In the genomic region with DNA sequence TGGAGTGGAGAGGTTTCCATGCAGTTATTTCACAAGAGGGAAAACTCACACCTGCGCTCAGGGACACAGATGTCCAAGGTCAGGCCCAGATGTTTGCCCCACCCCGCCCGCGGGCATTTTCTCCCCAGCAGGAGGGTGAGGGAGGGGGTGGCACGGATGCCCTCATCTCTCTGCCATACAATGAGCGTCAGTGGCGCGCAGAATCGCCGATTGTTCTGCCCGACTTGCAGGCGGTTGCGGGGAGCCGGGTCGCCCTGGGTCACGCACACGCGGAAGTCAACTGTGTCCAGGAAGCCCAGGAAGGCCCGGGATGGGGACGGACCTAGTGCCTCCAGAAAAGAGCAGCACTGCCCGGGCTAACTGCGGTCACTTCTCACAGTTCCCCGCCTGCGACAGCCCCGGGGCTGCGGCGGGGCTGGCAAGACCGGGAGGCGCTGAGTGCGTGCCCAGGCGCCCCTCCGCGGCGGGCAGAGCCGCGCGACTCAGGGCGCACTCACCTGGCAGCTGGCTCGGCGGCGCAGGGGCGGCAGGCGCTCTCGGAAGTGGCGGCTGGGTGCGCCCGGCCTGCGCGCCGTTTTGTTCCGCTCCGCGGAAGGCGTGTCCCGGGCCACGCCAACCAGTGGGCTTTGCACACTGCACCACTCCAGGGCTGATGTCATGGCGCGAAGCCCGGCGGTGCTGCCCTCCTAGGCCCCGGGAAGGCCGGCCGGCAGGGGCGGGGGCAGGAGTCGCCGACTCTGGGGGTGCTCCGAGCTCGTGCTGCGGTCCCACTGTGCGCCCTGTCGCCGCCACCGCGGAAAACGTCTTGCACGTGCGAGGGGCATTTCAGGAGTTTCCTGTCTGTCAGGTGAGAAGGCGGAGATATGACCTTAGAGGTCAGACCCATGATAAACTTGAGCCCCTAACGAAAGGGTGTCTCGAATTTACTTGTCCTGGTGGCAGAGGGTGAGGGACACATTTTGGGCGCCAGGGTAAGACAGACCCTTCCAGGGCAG, we compare ENCODE assay signal across 8 cellular contexts. TPM values are rescaled to one million over a fixed set of nuclear protein-coding genes. Genes with fewer than 3 reads are reported as not detected.
A peak's percentile ranks its signal among the peaks of the same experiment; 100 is the strongest.
DNase-seq lines count a peak whose midpoint lies in the region; ATAC-seq and TF ChIP-seq lines count a peak whose summit lies in the region.

A gene (minus strand): TSS at position 551 of the 995 bp plus-strand sequence. CDS start 10,820 bp downstream, outside the sequence.

- peak within 1 kb of the TSS; percentile 96 for H3K23ac ChIP-seq in IMR-90 (ENCODE audit: low read depth, low read length)

- TF ChIP-seq CTCF in IMR-90 (conservative IDR thresholded peaks at IDR 0.05; ENCODE audit: low read depth, low read length) (no peak), foreskin fibroblast (IDR thresholded peaks at IDR 0.05; ENCODE audit: low read depth, low read length) (no peak)

- H3K36me3 ChIP-seq in IMR-90 (ENCODE audit: control insufficient read depth, insufficient read depth, low read length) (peaks cover 9% of the 10 kb centered on the region), neuron (ENCODE audit: insufficient read depth, low read length) (no peaks in the 10 kb centered on the region), subcutaneous abdominal adipose tissue (ENCODE audit: control insufficient read depth in 5 of 5, insufficient read depth in 5 of 5, low read length in 5 of 5) (no peaks in the 10 kb centered on the region)

- CTCF ChIA-PET in IMR-90 (lab: Yijun Ruan, JAX) = no interaction called here

- H4K5ac ChIP-seq in IMR-90 (ENCODE audit: low read depth, low read length) = peak within 1 kb of the TSS; percentile 86

- dilution Hi-C loops in IMR-90 (cut with HindIII; ENCODE audit: low sequenced_read_pairs, unreplicated experiment) = no loop called here

- H4K8ac ChIP-seq in IMR-90 (ENCODE audit: low read depth in 2 of 2, low read length in 2 of 2) = peak within 1 kb of the TSS; percentile 94 to 96

- peak within 1 kb of the TSS; percentile 87 for H3K18ac ChIP-seq in IMR-90 (ENCODE audit: low read depth, low read length)

- peaks cover 21% of the 10 kb centered on the region for H4K20me1 ChIP-seq in IMR-90 (ENCODE audit: insufficient read depth, low read length)

- POLR2A ChIA-PET in IMR-90 (lab: Charles Lee; ENCODE audit: unreplicated experiment) = interaction anchor here (0.6 to 1.5 kb wide), 3 partner anchors 11 to 102 kb away, joined by 3 to 4 read pairs (median 3); a partner anchor contains a TSS

- no peaks in the 10 kb centered on the region for H3K9me3 ChIP-seq in IMR-90 (ENCODE audit: control insufficient read depth, insufficient read depth, low read length)
- no peaks in the 10 kb centered on the region for H3K9me3 ChIP-seq in neuron (ENCODE audit: low read length)
- no peaks in the 10 kb centered on the region for H3K9me3 ChIP-seq in subcutaneous abdominal adipose tissue (ENCODE audit: control insufficient read depth in 5 of 5, low read length in 5 of 5)

- TF ChIP-seq POLR2A in IMR-90 (IDR thresholded peaks at IDR 0.05; ENCODE audit: low read depth, low read length) = peak; percentile 99

- H3K9ac ChIP-seq in IMR-90 (ENCODE audit: low read depth, low read length) (peak within 1 kb of the TSS; percentile 95), subcutaneous abdominal adipose tissue (ENCODE audit: low read length in 5 of 5) (peak within 1 kb of the TSS; percentile 66 to 82 (median 73))

- in situ Hi-C loops in IMR-90 (cut with MboI; ENCODE audit: low sequenced_read_pairs) = no loop called here

- H3K4ac ChIP-seq in IMR-90 (ENCODE audit: low read depth, low read length) = peak within 1 kb of the TSS; percentile 95

- H2AK5ac ChIP-seq in IMR-90 (ENCODE audit: low read depth, low read length) = peak within 1 kb of the TSS; percentile 98

- H4K91ac ChIP-seq in IMR-90 (ENCODE audit: insufficient read depth, low read depth, low read length) = peak within 1 kb of the TSS; percentile 96

- H3K56ac ChIP-seq in IMR-90 (ENCODE audit: extremely low read depth, insufficient read depth, low read length) = peak within 1 kb of the TSS; percentile 97

- peak within 1 kb of the TSS; percentile 45 for H2BK20ac ChIP-seq in IMR-90 (ENCODE audit: low read depth, low read length)

- H3K4me1 ChIP-seq in IMR-90 (ENCODE audit: control insufficient read depth, insufficient read depth, low read length) (peaks cover 31% of the 10 kb centered on the region), neuron (ENCODE audit: insufficient read depth, low read length) (peaks cover 32% of the 10 kb centered on the region), subcutaneous abdominal adipose tissue (ENCODE audit: control insufficient read depth in 5 of 5, insufficient read depth in 5 of 5, low read length in 5 of 5) (peaks cover 18 to 62% (median 54%) of the 10 kb centered on the region in 5 donors)

- H3K4me2 ChIP-seq in IMR-90 (ENCODE audit: low read depth, low read length) = peak within 1 kb of the TSS; percentile 97

- peak within 1 kb of the TSS; percentile 94 for H3K27ac ChIP-seq in IMR-90 (ENCODE audit: insufficient read depth, low read length)
- peak within 1 kb of the TSS; percentile 75 for H3K27ac ChIP-seq in subcutaneous abdominal adipose tissue (ENCODE audit: low read depth, low read length)

- BruUV-seq in IMR-90 (replicated peaks; lab: Mats Ljungman, UMichigan) = TSS peak; percentile 51

- H2BK120ac ChIP-seq in IMR-90 (ENCODE audit: low read depth, low read length) = peak within 1 kb of the TSS; percentile 91

- peak; percentile 78 for ATAC-seq in GM21447 (IDR thresholded peaks at IDR 0.05; ENCODE audit: unreplicated experiment)
- peak; percentile 76 for ATAC-seq in IMR-90 (ENCODE audit: low read depth)

- 2% methylated on average over 69 of the region's 81 CpGs; no CpG with 5 or more reads in 1 of the 2 experiments for WGBS in IMR-90 (ENCODE audit: extremely low coverage in 2 of 2, insufficient read length in 1 of 2), 2 experiments

- H2BK15ac ChIP-seq in IMR-90 (ENCODE audit: low read depth, low read length) = peak within 1 kb of the TSS; percentile 94

- intact Hi-C loops in IMR-90 (cut with micrococcal nuclease) = loop anchor here (5.0 kb wide), 1 partner anchor 40 kb away; a partner anchor contains a TSS

- TF ChIP-seq RAD21 in IMR-90 (IDR thresholded peaks at IDR 0.05; ENCODE audit: low read length) = no peak

- peak within 1 kb of the TSS; percentile 95 for H2AK9ac ChIP-seq in IMR-90 (replicated peaks; ENCODE audit: low read depth, low read length, poor library complexity)

- DNase-seq in D341Med (ENCODE audit: low spot score) (peak; percentile 73), IMR-90 (peak; percentile 87), RPMI8226 (peak; percentile 96), foreskin fibroblast (peak; percentile 84 to 93)
- peak; percentile 76 for DNase-seq in activated T-helper 9 cell treated with anti-CD3 and anti-CD28 coated beads, Interleukin-2, amount 50 U/mL, for 16 hours (ENCODE audit: low read depth)

- H3K4me3 ChIP-seq in IMR-90 (ENCODE audit: insufficient read depth, low read depth, low read length) (peak within 1 kb of the TSS; percentile 79), foreskin fibroblast (ENCODE audit: low read depth in 1 of 2, low read length in 2 of 2) (peak within 1 kb of the TSS; percentile 61 to 64), neuron (ENCODE audit: low read length) (peak within 1 kb of the TSS; percentile 29), subcutaneous abdominal adipose tissue (ENCODE audit: low read depth in 1 of 5, low read length in 5 of 5) (peak within 1 kb of the TSS; percentile 75 to 83 (median 80))

- peaks cover 7 to 35% of the 10 kb centered on the region in 2 experiments; a peak in 2 of 4 replicates for H3K79me1 ChIP-seq in IMR-90 (ENCODE audit: low read depth in 1 of 2, low read length in 2 of 2)

- H3K14ac ChIP-seq in IMR-90 (replicated peaks; ENCODE audit: low read depth, low read length) = peak within 1 kb of the TSS; percentile 96

- peak within 1 kb of the TSS; percentile 86 for H2AFZ ChIP-seq in IMR-90 (replicated peaks; ENCODE audit: low read length, poor library complexity)
- H2AFZ ChIP-seq in neuron (ENCODE audit: low read depth, low read length) = no peak within 1 kb of the TSS

- peak within 1 kb of the TSS; percentile 94 for H2BK5ac ChIP-seq in IMR-90 (ENCODE audit: low read depth, low read length, poor library complexity, severe bottlenecking)

- H3K9me1 ChIP-seq in IMR-90 (ENCODE audit: insufficient read depth, low read length) = peaks cover 27% of the 10 kb centered on the region

- H3K27me3 ChIP-seq in IMR-90 (ENCODE audit: control insufficient read depth, insufficient read depth, low read length) (no peaks in the 10 kb centered on the region), neuron (ENCODE audit: insufficient read depth, low read length) (no peaks in the 10 kb centered on the region), subcutaneous abdominal adipose tissue (ENCODE audit: control insufficient read depth in 5 of 5, insufficient read depth in 4 of 5, low read length in 5 of 5) (no peaks in the 10 kb centered on the region)

TF ChIP-seq in IMR-90, 13 proteins besides CTCF, POLR2A, EP300 and RAD21 (continues in another document):
- TF ChIP-seq RFX5 (IDR thresholded peaks at IDR 0.05; ENCODE audit: low read depth, low read length) (no peak), BHLHE40 (IDR thresholded peaks at IDR 0.05; ENCODE audit: low read depth, low read length) (peak; percentile 45; the same call in 1 of the 2 replicates), FOS (IDR thresholded peaks at IDR 0.05; ENCODE audit: low read depth, low read length) (no peak), CHD1 (IDR thresholded peaks at IDR 0.05; ENCODE audit: low read depth, low read length) (peak; percentile 96; the same call in 1 of the 2 replicates), MXI1 (IDR thresholded peaks at IDR 0.05; ENCODE audit: borderline replicate concordance, low read depth, low read length) (peak; percentile 90; the same call in 1 of the 2 replicates), MAZ (IDR thresholded peaks at IDR 0.05; ENCODE audit: borderline replicate concordance, low read depth, low read length) (peak; percentile 75; the same call in 1 of the 2 replicates), CEBPB (IDR thresholded peaks at IDR 0.05; ENCODE audit: low read depth, low read length) (no peak), MAFK (IDR thresholded peaks at IDR 0.05; ENCODE audit: low read depth, low read length) (no peak)
- TF ChIP-seq, protein P1, sequence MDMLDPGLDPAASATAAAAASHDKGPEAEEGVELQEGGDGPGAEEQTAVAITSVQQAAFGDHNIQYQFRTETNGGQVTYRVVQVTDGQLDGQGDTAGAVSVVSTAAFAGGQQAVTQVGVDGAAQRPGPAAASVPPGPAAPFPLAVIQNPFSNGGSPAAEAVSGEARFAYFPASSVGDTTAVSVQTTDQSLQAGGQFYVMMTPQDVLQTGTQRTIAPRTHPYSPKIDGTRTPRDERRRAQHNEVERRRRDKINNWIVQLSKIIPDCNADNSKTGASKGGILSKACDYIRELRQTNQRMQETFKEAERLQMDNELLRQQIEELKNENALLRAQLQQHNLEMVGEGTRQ (IDR thresholded peaks at IDR 0.05; ENCODE audit: low read depth, low read length) = no peak

RNA-seq across cellular contexts. Expression of the gene that starts here (rescaled TPM):
- total RNA-seq in IMR-90 (2012; rRNA removed) = 1,498 and 1,861 TPM in 2 replicates
- 948 and 1,037 TPM in 2 replicates for polyA plus RNA-seq in IMR-90 (2012; rRNA removed)
- polyA plus RNA-seq in IMR-90 (2012; cell fraction: cytosol; rRNA removed) = 955 and 1,043 TPM in 2 replicates
- polyA plus RNA-seq in IMR-90 (2012; cell fraction: nucleus; rRNA removed; ENCODE audit: low replicate concordance) = 737 and 1,227 TPM in 2 replicates

Comparison
In these comparisons a context has a peak if more than half of its experiments do, and no peak if none do; other contexts are left out.
1. Peak in every context shown above with its lines: DNase-seq, ATAC-seq, H3K4me3 ChIP-seq and H3K27ac ChIP-seq.
2. H3K4me3 ChIP-seq: peak in every context shown above with its lines; median percentile 80 in subcutaneous abdominal adipose tissue; 79 in IMR-90; 62 in foreskin fibroblast; 29 in neuron.